1 cellular context compared by ENCODE assay signal in genomic region chr17:78258323-78259229, GRCh38.
TF ChIP-seq lines count a peak whose summit lies in the region.

No MANE protein-coding gene starts in this region.

TF ChIP-seq in K562, 482 proteins besides CTCF, POLR2A, EP300 and RAD21 (continued from another document and continues in another):
- TF ChIP-seq, protein P1, sequence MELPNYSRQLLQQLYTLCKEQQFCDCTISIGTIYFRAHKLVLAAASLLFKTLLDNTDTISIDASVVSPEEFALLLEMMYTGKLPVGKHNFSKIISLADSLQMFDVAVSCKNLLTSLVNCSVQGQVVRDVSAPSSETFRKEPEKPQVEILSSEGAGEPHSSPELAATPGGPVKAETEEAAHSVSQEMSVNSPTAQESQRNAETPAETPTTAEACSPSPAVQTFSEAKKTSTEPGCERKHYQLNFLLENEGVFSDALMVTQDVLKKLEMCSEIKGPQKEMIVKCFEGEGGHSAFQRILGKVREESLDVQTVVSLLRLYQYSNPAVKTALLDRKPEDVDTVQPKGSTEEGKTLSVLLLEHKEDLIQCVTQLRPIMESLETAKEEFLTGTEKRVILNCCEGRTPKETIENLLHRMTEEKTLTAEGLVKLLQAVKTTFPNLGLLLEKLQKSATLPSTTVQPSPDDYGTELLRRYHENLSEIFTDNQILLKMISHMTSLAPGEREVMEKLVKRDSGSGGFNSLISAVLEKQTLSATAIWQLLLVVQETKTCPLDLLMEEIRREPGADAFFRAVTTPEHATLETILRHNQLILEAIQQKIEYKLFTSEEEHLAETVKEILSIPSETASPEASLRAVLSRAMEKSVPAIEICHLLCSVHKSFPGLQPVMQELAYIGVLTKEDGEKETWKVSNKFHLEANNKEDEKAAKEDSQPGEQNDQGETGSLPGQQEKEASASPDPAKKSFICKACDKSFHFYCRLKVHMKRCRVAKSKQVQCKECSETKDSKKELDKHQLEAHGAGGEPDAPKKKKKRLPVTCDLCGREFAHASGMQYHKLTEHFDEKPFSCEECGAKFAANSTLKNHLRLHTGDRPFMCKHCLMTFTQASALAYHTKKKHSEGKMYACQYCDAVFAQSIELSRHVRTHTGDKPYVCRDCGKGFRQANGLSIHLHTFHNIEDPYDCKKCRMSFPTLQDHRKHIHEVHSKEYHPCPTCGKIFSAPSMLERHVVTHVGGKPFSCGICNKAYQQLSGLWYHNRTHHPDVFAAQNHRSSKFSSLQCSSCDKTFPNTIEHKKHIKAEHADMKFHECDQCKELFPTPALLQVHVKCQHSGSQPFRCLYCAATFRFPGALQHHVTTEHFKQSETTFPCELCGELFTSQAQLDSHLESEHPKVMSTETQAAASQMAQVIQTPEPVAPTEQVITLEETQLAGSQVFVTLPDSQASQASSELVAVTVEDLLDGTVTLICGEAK (IDR thresholded peaks at IDR 0.05) = peak; percentile 71
- TF ChIP-seq, protein P1 (CRISPR knock-in tag; IDR thresholded peaks at IDR 0.05) = no peak
- TF ChIP-seq DEAF1 (CRISPR knock-in tag; IDR thresholded peaks at IDR 0.05) (no peak), GTF2A2 (tag; IDR thresholded peaks at IDR 0.05) (no peak), POLR2AphosphoS2 (IDR thresholded peaks at IDR 0.05; ENCODE audit: low read length) (peak; percentile 47; the same call in 1 of the 2 replicates), DMBX1 (CRISPR knock-in tag; IDR thresholded peaks at IDR 0.05; ENCODE audit: borderline replicate concordance) (peak; percentile 91), ZNF174 (CRISPR knock-in tag; IDR thresholded peaks at IDR 0.05) (no peak), TRIM28 (IDR thresholded peaks at IDR 0.05) (no peak), TRIM24 (IDR thresholded peaks at IDR 0.05) (0 out of 4 replicates have a peak, but pooled peaks of 1 of the 2 experiments have one; percentile 30), ZHX1 (conservative IDR thresholded peaks at IDR 0.05; ENCODE audit: low read length) (no peak), ZSCAN32 (CRISPR knock-in tag; IDR thresholded peaks at IDR 0.05) (no peak), MLX (CRISPR knock-in tag; conservative IDR thresholded peaks at IDR 0.05) (no peak), CBFA2T2 (conservative IDR thresholded peaks at IDR 0.05) (peak; percentile 69), NRF1 (conservative IDR thresholded peaks at IDR 0.05 in 1 of 2, IDR thresholded peaks at IDR 0.05 in 1 of 2) (peak; percentile 75 to 79), CBFB (CRISPR knock-in tag; IDR thresholded peaks at IDR 0.05) (no peak), DIDO1 (tag; IDR thresholded peaks at IDR 0.05; ENCODE audit: low read depth) (no peak), RHOXF2B (CRISPR knock-in tag; conservative IDR thresholded peaks at IDR 0.05) (no peak), ZNF445 (CRISPR knock-in tag; IDR thresholded peaks at IDR 0.05; ENCODE audit: low read depth) (no peak), IRF1 (CRISPR knock-in tag; IDR thresholded peaks at IDR 0.05; ENCODE audit: borderline replicate concordance) (no peak), BDP1 (IDR thresholded peaks at IDR 0.05; ENCODE audit: insufficient read depth, insufficient read length) (no peak), UBTF (IDR thresholded peaks at IDR 0.05; ENCODE audit: borderline replicate concordance in 1 of 2, low read depth in 2 of 2, low read length in 2 of 2) (no peak), ZFP30 (CRISPR knock-in tag; IDR thresholded peaks at IDR 0.05; ENCODE audit: borderline replicate concordance) (no peak), CHD2 (IDR thresholded peaks at IDR 0.05; ENCODE audit: low read depth, low read length) (no peak), ZNF274 (IDR thresholded peaks at IDR 0.05; ENCODE audit: borderline replicate concordance, low read depth, low read length) (no peak), ZNF444 (CRISPR knock-in tag; IDR thresholded peaks at IDR 0.05) (no peak), RUNX1 (IDR thresholded peaks at IDR 0.05; ENCODE audit: low read depth) (no peak), CBX2 (IDR thresholded peaks at IDR 0.05; ENCODE audit: insufficient read depth, low read length, poor library complexity, severe bottlenecking) (no peak), BMI1 (IDR thresholded peaks at IDR 0.05; ENCODE audit: low read length) (no peak), SMAD3 (CRISPR knock-in tag; conservative IDR thresholded peaks at IDR 0.05) (0 out of 2 replicates have a peak, but pooled peaks have one; percentile 7), ZBTB8A (IDR thresholded peaks at IDR 0.05; ENCODE audit: partially characterized antibody) (no peak), THRAP3 (IDR thresholded peaks at IDR 0.05; ENCODE audit: borderline replicate concordance) (no peak), HMGN3 (IDR thresholded peaks at IDR 0.05; ENCODE audit: borderline replicate concordance, extremely low read depth, insufficient read length, low read depth, low read length) (peak; percentile 99), VEZF1 (CRISPR knock-in tag; IDR thresholded peaks at IDR 0.05) (peak; percentile 98)
- TF ChIP-seq, protein P2, sequence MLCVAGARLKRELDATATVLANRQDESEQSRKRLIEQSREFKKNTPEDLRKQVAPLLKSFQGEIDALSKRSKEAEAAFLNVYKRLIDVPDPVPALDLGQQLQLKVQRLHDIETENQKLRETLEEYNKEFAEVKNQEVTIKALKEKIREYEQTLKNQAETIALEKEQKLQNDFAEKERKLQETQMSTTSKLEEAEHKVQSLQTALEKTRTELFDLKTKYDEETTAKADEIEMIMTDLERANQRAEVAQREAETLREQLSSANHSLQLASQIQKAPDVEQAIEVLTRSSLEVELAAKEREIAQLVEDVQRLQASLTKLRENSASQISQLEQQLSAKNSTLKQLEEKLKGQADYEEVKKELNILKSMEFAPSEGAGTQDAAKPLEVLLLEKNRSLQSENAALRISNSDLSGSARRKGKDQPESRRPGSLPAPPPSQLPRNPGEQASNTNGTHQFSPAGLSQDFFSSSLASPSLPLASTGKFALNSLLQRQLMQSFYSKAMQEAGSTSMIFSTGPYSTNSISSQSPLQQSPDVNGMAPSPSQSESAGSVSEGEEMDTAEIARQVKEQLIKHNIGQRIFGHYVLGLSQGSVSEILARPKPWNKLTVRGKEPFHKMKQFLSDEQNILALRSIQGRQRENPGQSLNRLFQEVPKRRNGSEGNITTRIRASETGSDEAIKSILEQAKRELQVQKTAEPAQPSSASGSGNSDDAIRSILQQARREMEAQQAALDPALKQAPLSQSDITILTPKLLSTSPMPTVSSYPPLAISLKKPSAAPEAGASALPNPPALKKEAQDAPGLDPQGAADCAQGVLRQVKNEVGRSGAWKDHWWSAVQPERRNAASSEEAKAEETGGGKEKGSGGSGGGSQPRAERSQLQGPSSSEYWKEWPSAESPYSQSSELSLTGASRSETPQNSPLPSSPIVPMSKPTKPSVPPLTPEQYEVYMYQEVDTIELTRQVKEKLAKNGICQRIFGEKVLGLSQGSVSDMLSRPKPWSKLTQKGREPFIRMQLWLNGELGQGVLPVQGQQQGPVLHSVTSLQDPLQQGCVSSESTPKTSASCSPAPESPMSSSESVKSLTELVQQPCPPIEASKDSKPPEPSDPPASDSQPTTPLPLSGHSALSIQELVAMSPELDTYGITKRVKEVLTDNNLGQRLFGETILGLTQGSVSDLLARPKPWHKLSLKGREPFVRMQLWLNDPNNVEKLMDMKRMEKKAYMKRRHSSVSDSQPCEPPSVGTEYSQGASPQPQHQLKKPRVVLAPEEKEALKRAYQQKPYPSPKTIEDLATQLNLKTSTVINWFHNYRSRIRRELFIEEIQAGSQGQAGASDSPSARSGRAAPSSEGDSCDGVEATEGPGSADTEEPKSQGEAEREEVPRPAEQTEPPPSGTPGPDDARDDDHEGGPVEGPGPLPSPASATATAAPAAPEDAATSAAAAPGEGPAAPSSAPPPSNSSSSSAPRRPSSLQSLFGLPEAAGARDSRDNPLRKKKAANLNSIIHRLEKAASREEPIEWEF (CRISPR knock-in tag; IDR thresholded peaks at IDR 0.05) = no peak
